Comparison of ENCODE assay signal across 13 cellular contexts in genomic region chr10:56449770-56450169, GRCh38.
A peak's percentile ranks its signal among the peaks of the same experiment; 100 is the strongest.
DNase-seq lines count a peak whose midpoint lies in the region; ATAC-seq and TF ChIP-seq lines count a peak whose summit lies in the region.
"Had no signal": no experiment of that assay in that cellular context is flagged by ENCODE, and none has a peak within 500 bp of the region (broad histone marks: within the 10 kb centered on the region; RNA-seq: fewer than 3 reads in every experiment).

No MANE protein-coding gene starts in this region.

- no peaks in the 10 kb centered on the region for H3K27me3 ChIP-seq in H9 (ENCODE audit: insufficient read depth, low read length)
- no peaks in the 10 kb centered on the region for H3K27me3 ChIP-seq in lower lobe of right lung (ENCODE audit: low read depth)
- H3K27me3 ChIP-seq in neuronal stem cell (ENCODE audit: control insufficient read depth in 3 of 3, insufficient read depth in 3 of 3, low read depth in 1 of 3, low read length in 3 of 3), result no peaks in the 10 kb centered on the region

- POLR2A ChIA-PET in WTC11 (lab: Charles Lee), result interaction anchor here (0.7 kb wide), 1 partner anchor 437 kb away, joined by 4 read pairs; no protein-coding TSS in a partner anchor

- H2BK5ac ChIP-seq in H9 (ENCODE audit: insufficient read length, low read length) (no peak overlapping the region), neuronal stem cell (ENCODE audit: low read length) (no peak overlapping the region)

- no peak overlapping the region for H4K5ac ChIP-seq in H9 (ENCODE audit: insufficient read length, low read depth, low read length)

- no peaks in the 10 kb centered on the region for H3K4me1 Mint-ChIP-seq in Calu3 (ENCODE audit: low read depth, unreplicated experiment)
- no peaks in the 10 kb centered on the region for H3K4me1 Mint-ChIP-seq in H9
- H3K4me1 Mint-ChIP-seq in chondrocyte (ENCODE audit: low read depth), result no peaks in the 10 kb centered on the region
- H3K4me1 Mint-ChIP-seq in WTC11, result no peaks in the 10 kb centered on the region

- H3K4me3 ChIP-seq in lower lobe of right lung (no peak overlapping the region), neuronal stem cell (ENCODE audit: low read length in 2 of 2) (no peak overlapping the region)
- H3K4me3 ChIP-seq: K562 had no signal

- H3K4me2 ChIP-seq in H9 (ENCODE audit: insufficient read depth, insufficient read length, low read length), result no peak overlapping the region
- no peak overlapping the region for H3K4me2 ChIP-seq in neuronal stem cell (ENCODE audit: insufficient read depth, low read length, poor library complexity, severe bottlenecking)

- in situ Hi-C loops in GM13976 (cut with MboI; ENCODE audit: low sequenced_read_pairs, unreplicated experiment), result no loop called here

- TF ChIP-seq CTCF in Calu3 (IDR thresholded peaks at IDR 0.05; ENCODE audit: unreplicated experiment) (peak; percentile 45), H9 (conservative IDR thresholded peaks at IDR 0.05) (peak; percentile 40; the same call in 2 of the 3 replicates), chondrocyte (IDR thresholded peaks at IDR 0.05) (peak; percentile 48), GM13976 (IDR thresholded peaks at IDR 0.05; ENCODE audit: borderline replicate concordance, control extremely low read depth, extremely low read depth, insufficient read depth, missing control alignments) (no peak), WTC11 (IDR thresholded peaks at IDR 0.05) (no peak), lower lobe of right lung (IDR thresholded peaks at IDR 0.05) (no peak)

- no peak overlapping the region for H3K23ac ChIP-seq in H9 (ENCODE audit: insufficient read length, low read depth, low read length)
- H3K23ac ChIP-seq in neuronal stem cell (ENCODE audit: low read depth, low read length, poor library complexity), result no peak overlapping the region

- no peaks in the 10 kb centered on the region for H3K36me3 Mint-ChIP-seq in Calu3 (ENCODE audit: insufficient read depth, unreplicated experiment)
- peaks cover 1 to 30% (median 14%) of the 10 kb centered on the region in 3 experiments for H3K36me3 Mint-ChIP-seq in H9 (ENCODE audit: insufficient read depth in 1 of 3, low read depth in 3 of 3)
- no peaks in the 10 kb centered on the region for H3K36me3 Mint-ChIP-seq in chondrocyte (ENCODE audit: low read depth)
- H3K36me3 Mint-ChIP-seq in WTC11, result peaks cover 29% of the 10 kb centered on the region

- H3K4me3 Mint-ChIP-seq in Calu3 (ENCODE audit: low read depth, unreplicated experiment) (no peak overlapping the region), H9 (no peak overlapping the region), chondrocyte (ENCODE audit: unreplicated experiment) (no peak overlapping the region), WTC11 (no peak overlapping the region)
- H3K4me3 Mint-ChIP-seq: CD4-positive, alpha-beta T cell had no signal

- H3K14ac ChIP-seq in H9 (ENCODE audit: insufficient read depth, low read length) (no peak overlapping the region), neuronal stem cell (ENCODE audit: low read length) (no peak overlapping the region)

- H4K20me1 ChIP-seq in H9 (ENCODE audit: control insufficient read depth, insufficient read depth, insufficient read length), result no peaks in the 10 kb centered on the region

- BruUV-seq in Calu3 (replicated peaks; lab: Mats Ljungman, UMichigan), result no TSS peak

- H3K27ac ChIP-seq in H9 (ENCODE audit: insufficient read length, low read depth, low read length) (no peak overlapping the region), lower lobe of right lung (no peak overlapping the region), neuronal stem cell (replicated peaks; ENCODE audit: low read length) (no peak overlapping the region)

- DNase-seq in Calu3 (no peak), H9 (no peak), NCI-H460 (ENCODE audit: extremely low read depth, low read depth) (peak; percentile 23), chondrocyte (ENCODE audit: low spot score) (no peak), GM13976 (ENCODE audit: low spot score) (no peak), WTC11 (ENCODE audit: low spot score) (no peak), lower lobe of right lung (no peak), neuronal stem cell (ENCODE audit: low spot score) (no peak)
- DNase-seq: caudate nucleus; CD4-positive, alpha-beta T cell; left colon; stimulated activated CD4-positive, alpha-beta T cell treated with anti-CD3 and anti-CD28 coated beads, Interleukin-2, amount 100 ng/mL, for 48 hours had no signal

- H3K27ac Mint-ChIP-seq in Calu3 (ENCODE audit: unreplicated experiment), result no peak overlapping the region
- no peak overlapping the region for H3K27ac Mint-ChIP-seq in H9
- no peak overlapping the region for H3K27ac Mint-ChIP-seq in chondrocyte (ENCODE audit: unreplicated experiment)
- H3K27ac Mint-ChIP-seq in WTC11, result no peak overlapping the region
- H3K27ac Mint-ChIP-seq: CD4-positive, alpha-beta T cell had no signal

- no peak overlapping the region for H2AK5ac ChIP-seq in H9 (ENCODE audit: insufficient read length, low read length)
- no peak overlapping the region for H2AK5ac ChIP-seq in neuronal stem cell (ENCODE audit: low read depth, low read length)

- intact Hi-C loops in Calu3 (cut with micrococcal nuclease; ENCODE audit: unreplicated experiment), result no loop called here
- intact Hi-C loops in lower lobe of right lung (cut with DNase I), result no loop called here

- H3K4ac ChIP-seq in H9 (ENCODE audit: low read depth, low read length) (no peak overlapping the region), neuronal stem cell (ENCODE audit: low read length) (no peak overlapping the region)

- H3K23me2 ChIP-seq in H9 (ENCODE audit: insufficient read length, low read depth, low read length, poor library complexity, severe bottlenecking), result no peaks in the 10 kb centered on the region

- no peaks in the 10 kb centered on the region for H3K9me3 ChIP-seq in H9 (ENCODE audit: control insufficient read depth, low read depth, low read length)
- no peaks in the 10 kb centered on the region for H3K9me3 ChIP-seq in lower lobe of right lung
- peaks cover 0 to 1% of the 10 kb centered on the region in 2 donors for H3K9me3 ChIP-seq in neuronal stem cell (replicated peaks in 1 of 2; ENCODE audit: control insufficient read depth in 2 of 2, insufficient read depth in 1 of 2, low read depth in 1 of 2, low read length in 2 of 2)

- no peak overlapping the region for H3T11ph ChIP-seq in H9 (ENCODE audit: low read length)

- H3K36me3 ChIP-seq in lower lobe of right lung (no peaks in the 10 kb centered on the region), neuronal stem cell (replicated peaks in 1 of 2; ENCODE audit: control insufficient read depth in 2 of 2, insufficient read depth in 2 of 2, low read length in 2 of 2) (no peaks in the 10 kb centered on the region)

- ATAC-seq in WTC11 (no peak), lower lobe of right lung (no peak)
- ATAC-seq: K562, left colon had no signal

- H3K56ac ChIP-seq in H9 (ENCODE audit: insufficient read length, low read depth, low read length), result no peak overlapping the region

- H3K18ac ChIP-seq in H9 (ENCODE audit: insufficient read length, low read depth, low read length), result no peak overlapping the region
- no peak overlapping the region for H3K18ac ChIP-seq in neuronal stem cell (ENCODE audit: low read length)

- no peak overlapping the region for H2BK120ac ChIP-seq in H9 (ENCODE audit: low read depth, low read length, poor library complexity, severe bottlenecking)
- H2BK120ac ChIP-seq in neuronal stem cell (ENCODE audit: low read depth, low read length), result no peak overlapping the region

- H3K79me1 ChIP-seq in H9 (ENCODE audit: insufficient read depth, low read depth, low read length, poor library complexity, severe bottlenecking) (no peaks in the 10 kb centered on the region), neuronal stem cell (ENCODE audit: low read depth, low read length) (no peaks in the 10 kb centered on the region)

- H3K9me3 Mint-ChIP-seq in Calu3 (ENCODE audit: low read depth, unreplicated experiment) (peaks cover 9% of the 10 kb centered on the region), H9 (peaks cover 30 to 36% of the 10 kb centered on the region in 2 experiments), chondrocyte (ENCODE audit: low read depth) (peaks cover 9% of the 10 kb centered on the region), WTC11 (peaks cover 33% of the 10 kb centered on the region)

- H2AFZ ChIP-seq in H9 (ENCODE audit: low read length) (no peak overlapping the region), neuronal stem cell (ENCODE audit: low read length) (no peak overlapping the region)

- H3K27me3 Mint-ChIP-seq in Calu3 (ENCODE audit: unreplicated experiment) (no peaks in the 10 kb centered on the region), H9 (ENCODE audit: low read depth) (0 out of 2 replicates have a peak, but pooled peaks cover 2% of the 10 kb centered on the region), chondrocyte (ENCODE audit: low read depth) (no peaks in the 10 kb centered on the region), WTC11 (ENCODE audit: low read depth) (no peaks in the 10 kb centered on the region)
- H3K27me3 Mint-ChIP-seq: CD4-positive, alpha-beta T cell had no signal

- CTCF ChIA-PET in Calu3 (lab: Charles Lee), result no interaction called here
- CTCF ChIA-PET in WTC11 (lab: Charles Lee), result no interaction called here

- H4K91ac ChIP-seq in H9 (ENCODE audit: insufficient read length, low read depth, low read length), result no peak overlapping the region
- H4K91ac ChIP-seq in neuronal stem cell (ENCODE audit: low read depth, low read length, poor library complexity), result no peak overlapping the region

- no peak overlapping the region for H2BK20ac ChIP-seq in H9 (ENCODE audit: low read depth, low read length, poor library complexity, severe bottlenecking)

- H4K8ac ChIP-seq in H9 (replicated peaks; ENCODE audit: insufficient read length, low read depth, low read length) (no peak overlapping the region), neuronal stem cell (ENCODE audit: low read depth, low read length) (no peak overlapping the region)

- no peak overlapping the region for H2BK15ac ChIP-seq in H9 (ENCODE audit: low read depth, low read length)
- no peak overlapping the region for H2BK15ac ChIP-seq in neuronal stem cell (ENCODE audit: low read length)

- no peaks in the 10 kb centered on the region for H3K4me1 ChIP-seq in H9 (ENCODE audit: insufficient read depth, low read length)
- no peaks in the 10 kb centered on the region for H3K4me1 ChIP-seq in lower lobe of right lung
- H3K4me1 ChIP-seq in neuronal stem cell (ENCODE audit: control insufficient read depth in 2 of 2, insufficient read depth in 1 of 2, low read depth in 1 of 2, low read length in 2 of 2), result no peaks in the 10 kb centered on the region

- no peaks in the 10 kb centered on the region for H3K79me2 ChIP-seq in H9 (ENCODE audit: insufficient read depth, low read length)

- H2BK12ac ChIP-seq in H9 (ENCODE audit: insufficient read length, low read depth, low read length) (no peak overlapping the region), neuronal stem cell (ENCODE audit: low read length) (no peak overlapping the region)

- H3K9ac ChIP-seq in H9 (ENCODE audit: extremely low read depth, insufficient read length, low read length) (no peak overlapping the region), neuronal stem cell (ENCODE audit: low read depth, low read length, poor library complexity) (no peak overlapping the region)

TF ChIP-seq in WTC11, 78 proteins besides CTCF, POLR2A, EP300 and RAD21 (continues in another document):
- no peak for TF ChIP-seq TEAD1 (CRISPR knock-in tag; IDR thresholded peaks at IDR 0.05)
- no peak for TF ChIP-seq KAT7 (CRISPR knock-in tag; IDR thresholded peaks at IDR 0.05; ENCODE audit: borderline replicate concordance)

Comparison
In these comparisons a context has a peak if more than half of its experiments do, and no peak if none do; other contexts are left out.
1. CTCF ChIP-seq: peak in Calu3 (single experiment), H9 (single experiment) and chondrocyte (single experiment); none in GM13976 (single experiment), WTC11 (single experiment) and lower lobe of right lung (single experiment).